Comparison of ENCODE assay signal across 1 cellular context in the genomic region with DNA sequence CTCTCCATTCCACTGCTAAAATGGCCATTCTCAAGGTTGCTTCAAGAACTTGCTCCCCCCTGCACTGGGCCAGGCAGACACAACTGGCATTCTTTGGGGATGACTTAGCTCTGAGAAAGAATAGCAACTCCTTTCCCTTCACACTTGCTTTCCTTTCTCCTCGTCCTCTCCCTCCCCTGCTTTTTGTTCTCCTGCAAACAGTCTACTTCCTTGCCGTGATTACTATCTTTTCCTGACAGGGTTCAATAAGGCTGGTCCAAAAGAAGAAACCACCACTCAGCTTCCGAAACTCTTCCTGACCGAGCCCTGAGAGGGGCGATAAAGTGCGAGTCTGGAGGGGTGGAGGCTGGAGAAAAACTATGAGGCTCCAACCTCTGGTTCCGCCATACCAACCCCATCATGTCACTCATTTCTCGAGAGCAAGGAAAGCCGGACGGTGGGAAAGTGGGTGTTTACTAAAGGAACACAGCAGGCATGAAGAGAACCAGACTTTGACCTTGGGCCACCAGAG.
TF ChIP-seq lines count a peak whose summit lies in the region.

No MANE protein-coding gene starts in this region.

TF ChIP-seq in IMR-90, 13 proteins besides CTCF, POLR2A, EP300 and RAD21:
- TF ChIP-seq, protein P1, sequence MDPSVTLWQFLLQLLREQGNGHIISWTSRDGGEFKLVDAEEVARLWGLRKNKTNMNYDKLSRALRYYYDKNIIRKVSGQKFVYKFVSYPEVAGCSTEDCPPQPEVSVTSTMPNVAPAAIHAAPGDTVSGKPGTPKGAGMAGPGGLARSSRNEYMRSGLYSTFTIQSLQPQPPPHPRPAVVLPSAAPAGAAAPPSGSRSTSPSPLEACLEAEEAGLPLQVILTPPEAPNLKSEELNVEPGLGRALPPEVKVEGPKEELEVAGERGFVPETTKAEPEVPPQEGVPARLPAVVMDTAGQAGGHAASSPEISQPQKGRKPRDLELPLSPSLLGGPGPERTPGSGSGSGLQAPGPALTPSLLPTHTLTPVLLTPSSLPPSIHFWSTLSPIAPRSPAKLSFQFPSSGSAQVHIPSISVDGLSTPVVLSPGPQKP (IDR thresholded peaks at IDR 0.05; ENCODE audit: borderline replicate concordance, low read depth, low read length) = no peak
- TF ChIP-seq SMC3 (IDR thresholded peaks at IDR 0.05; ENCODE audit: low read depth, low read length) (no peak), CHD1 (IDR thresholded peaks at IDR 0.05; ENCODE audit: low read depth, low read length) (no peak), RFX5 (IDR thresholded peaks at IDR 0.05; ENCODE audit: low read depth, low read length) (no peak), MAZ (IDR thresholded peaks at IDR 0.05; ENCODE audit: borderline replicate concordance, low read depth, low read length) (no peak; the same call in 1 of the 2 replicates), BHLHE40 (IDR thresholded peaks at IDR 0.05; ENCODE audit: low read depth, low read length) (no peak), NFE2L2 (IDR thresholded peaks at IDR 0.05; ENCODE audit: low read depth, low read length) (no peak), RCOR1 (IDR thresholded peaks at IDR 0.05; ENCODE audit: insufficient replicate concordance, low read length) (no peak), MAFK (IDR thresholded peaks at IDR 0.05; ENCODE audit: low read depth, low read length) (no peak), FOS (IDR thresholded peaks at IDR 0.05; ENCODE audit: low read depth, low read length) (no peak), CEBPB (IDR thresholded peaks at IDR 0.05; ENCODE audit: low read depth, low read length) (no peak), MXI1 (IDR thresholded peaks at IDR 0.05; ENCODE audit: borderline replicate concordance, low read depth, low read length) (no peak)
- TF ChIP-seq, protein P2, sequence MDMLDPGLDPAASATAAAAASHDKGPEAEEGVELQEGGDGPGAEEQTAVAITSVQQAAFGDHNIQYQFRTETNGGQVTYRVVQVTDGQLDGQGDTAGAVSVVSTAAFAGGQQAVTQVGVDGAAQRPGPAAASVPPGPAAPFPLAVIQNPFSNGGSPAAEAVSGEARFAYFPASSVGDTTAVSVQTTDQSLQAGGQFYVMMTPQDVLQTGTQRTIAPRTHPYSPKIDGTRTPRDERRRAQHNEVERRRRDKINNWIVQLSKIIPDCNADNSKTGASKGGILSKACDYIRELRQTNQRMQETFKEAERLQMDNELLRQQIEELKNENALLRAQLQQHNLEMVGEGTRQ (IDR thresholded peaks at IDR 0.05; ENCODE audit: low read depth, low read length) = no peak
